ENCODE assay signal across 8 cellular contexts in genomic region chr15:63043391-63044076, GRCh38. TPM values are rescaled to one million over a fixed set of nuclear protein-coding genes. Genes with fewer than 3 reads are reported as not detected.
DNase-seq lines count a peak whose midpoint lies in the region; ATAC-seq and TF ChIP-seq lines count a peak whose summit lies in the region.

No MANE protein-coding gene starts in this region.

- no peak for TF ChIP-seq CTCF in left ventricle myocardium inferior (IDR thresholded peaks at IDR 0.05; ENCODE audit: borderline replicate concordance)

- peaks cover 18% of the 10 kb centered on the region for H3K27me3 ChIP-seq in left ventricle myocardium inferior (ENCODE audit: low read depth)

- intact Hi-C loops in left ventricle myocardium inferior (cut with micrococcal nuclease), result loop anchor here (10.0 kb wide), 1 partner anchor 199 kb away; no protein-coding TSS in a partner anchor
- intact Hi-C loops in sciatic nerve (cut with DNase I), result loop anchor here (10.0 kb wide), 1 partner anchor 361 kb away; no protein-coding TSS in a partner anchor

- peak; percentile 24 for DNase-seq in activated T-cell treated with anti-CD3 and anti-CD28 coated beads, Interleukin-2, amount 50 U/mL, for 1 hour
- no peak for DNase-seq in activated T-cell treated with anti-CD3 and anti-CD28 coated beads for 4 hours
- DNase-seq in left ventricle myocardium inferior, result peak; percentile 34
- peak; percentile 67 for DNase-seq in sciatic nerve (ENCODE audit: low spot score)
- no peak for DNase-seq in HPDE6-E6E7 (ENCODE audit: extremely low spot score)
- DNase-seq in AG08395 (ENCODE audit: low spot score), result no peak

- H3K4me3 Mint-ChIP-seq in activated T-helper 17 cell treated with anti-CD3 and anti-CD28 coated beads, Interleukin-2, amount 50 U/mL, for 72 hours, result peak overlapping the region; percentile 56

- H3K4me1 ChIP-seq in left ventricle myocardium inferior, result peaks cover 73% of the 10 kb centered on the region

- no peaks in the 10 kb centered on the region for H3K9me3 ChIP-seq in left ventricle myocardium inferior (replicated peaks)

- peaks cover 64% of the 10 kb centered on the region for H3K27me3 Mint-ChIP-seq in activated T-helper 17 cell treated with anti-CD3 and anti-CD28 coated beads, Interleukin-2, amount 50 U/mL, for 72 hours

- peak overlapping the region; percentile 99 for H3K27ac ChIP-seq in left ventricle myocardium inferior (replicated peaks)

- H3K9me3 Mint-ChIP-seq in activated T-helper 17 cell treated with anti-CD3 and anti-CD28 coated beads, Interleukin-2, amount 50 U/mL, for 72 hours, result no peaks in the 10 kb centered on the region

- H3K27ac Mint-ChIP-seq in activated T-helper 17 cell treated with anti-CD3 and anti-CD28 coated beads, Interleukin-2, amount 50 U/mL, for 72 hours, result no peak overlapping the region

- no peak for ATAC-seq in activated T-helper 17 cell treated with anti-CD3 and anti-CD28 coated beads, Interleukin-2, amount 50 U/mL, for 72 hours (replicated peaks)
- ATAC-seq in sciatic nerve, result no peak
- no peak for ATAC-seq in HG03108 (IDR thresholded peaks at IDR 0.05; ENCODE audit: unreplicated experiment)

- peak overlapping the region; percentile 83 for H3K4me3 ChIP-seq in left ventricle myocardium inferior

- no peaks in the 10 kb centered on the region for H3K4me1 Mint-ChIP-seq in activated T-helper 17 cell treated with anti-CD3 and anti-CD28 coated beads, Interleukin-2, amount 50 U/mL, for 72 hours

- peaks cover 41% of the 10 kb centered on the region for H3K36me3 ChIP-seq in left ventricle myocardium inferior

- no peaks in the 10 kb centered on the region for H3K36me3 Mint-ChIP-seq in activated T-helper 17 cell treated with anti-CD3 and anti-CD28 coated beads, Interleukin-2, amount 50 U/mL, for 72 hours (ENCODE audit: low read depth)

RNA-seq across cellular contexts. Expression of gene TPM1, which starts 1.0 kb away (rescaled TPM):
- 1 to 10 TPM; 3.0 to 9.7 TPM for total RNA-seq in activated T-helper 17 cell treated with anti-CD3 and anti-CD28 coated beads, Interleukin-2, amount 50 U/mL, for 72 hours
- total RNA-seq in left ventricle myocardium inferior (12,604 TPM), sciatic nerve (396 TPM)

Comparison
In these comparisons a context has a peak if more than half of its experiments do, and no peak if none do; other contexts are left out.
1. DNase-seq: peak in activated T-cell treated with anti-CD3 and anti-CD28 coated beads, Interleukin-2, amount 50 U/mL, for 1 hour (single experiment), left ventricle myocardium inferior (single experiment) and sciatic nerve (single experiment); none in activated T-cell treated with anti-CD3 and anti-CD28 coated beads for 4 hours (single experiment), HPDE6-E6E7 (single experiment) and AG08395 (single experiment).
2. RNA of gene TPM1, which starts 1.0 kb away (total RNA-seq): 12,604 TPM in left ventricle myocardium inferior (single experiment) and 396 TPM in sciatic nerve (single experiment); 3.0 to 9.7 TPM in activated T-helper 17 cell treated with anti-CD3 and anti-CD28 coated beads, Interleukin-2, amount 50 U/mL, for 72 hours; every median in the first group is over 10 times any median in the second.